ENCODE assay signal across 22 cellular contexts in the genomic region with DNA sequence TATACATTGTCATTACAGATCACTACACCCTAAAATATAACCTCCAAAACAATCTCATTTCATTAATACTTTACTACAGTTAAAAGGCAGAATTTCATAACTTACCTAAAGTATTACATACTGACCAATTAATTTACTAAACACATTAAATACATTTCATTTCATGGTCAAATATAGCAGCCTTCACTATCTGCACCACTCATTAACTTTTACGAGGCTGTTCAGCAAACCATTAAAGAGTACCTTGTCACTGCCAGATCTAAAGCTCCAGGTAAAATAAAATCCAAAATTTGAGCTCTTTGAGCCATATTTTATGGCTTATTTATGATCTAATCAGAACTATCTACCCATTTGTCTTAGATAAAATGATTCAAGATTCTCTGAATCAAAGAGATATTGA.
"Had no signal": no experiment of that assay in that cellular context is flagged by ENCODE, and none has a peak within 500 bp of the region (broad histone marks: within the 10 kb centered on the region; RNA-seq: fewer than 3 reads in every experiment).

No MANE protein-coding gene starts in this region.

- H3K36me3 ChIP-seq: ovary had no signal

- ATAC-seq: body of pancreas, foreskin keratinocyte, left lung, psoas muscle had no signal

- H3K9me3 ChIP-seq: body of pancreas, left lung, ovary, psoas muscle, right atrium auricular region, tibial nerve had no signal

- H3K4me1 ChIP-seq: body of pancreas, foreskin keratinocyte, left lung, right atrium auricular region, tibial nerve had no signal

- H3K4me1 Mint-ChIP-seq: activated naive CD4-positive, alpha-beta T cell treated with anti-CD3 and anti-CD28 coated beads, Interleukin-2, amount 10 ng/mL, durations not matched to agents 7 days and 5 days had no signal

- H3K4me3 Mint-ChIP-seq: activated naive CD4-positive, alpha-beta T cell treated with anti-CD3 and anti-CD28 coated beads, Interleukin-2, amount 10 ng/mL, durations not matched to agents 7 days and 5 days; dendritic cell treated with granulocyte-macrophage colony-stimulating factor and Interleukin-4, amounts not matched to agents 40 ng/mL and 50 ng/mL, for 4 days; natural killer cell; stimulated activated naive CD8-positive, alpha-beta T cell treated with anti-CD3 and anti-CD28 coated beads, Interleukin-15, Interleukin-2, amounts not matched to agents 100 ng/mL and 50 ng/mL, for 24 hours had no signal

- H3K4me3 ChIP-seq: body of pancreas, left lung, lung, ovary, psoas muscle, right atrium auricular region, tibial nerve had no signal

- H3K9me3 Mint-ChIP-seq: activated naive CD4-positive, alpha-beta T cell treated with anti-CD3 and anti-CD28 coated beads, Interleukin-2, amount 10 ng/mL, durations not matched to agents 7 days and 5 days; dendritic cell treated with granulocyte-macrophage colony-stimulating factor and Interleukin-4, amounts not matched to agents 40 ng/mL and 50 ng/mL, for 4 days; natural killer cell; stimulated activated naive CD8-positive, alpha-beta T cell treated with anti-CD3 and anti-CD28 coated beads, Interleukin-15, Interleukin-2, amounts not matched to agents 100 ng/mL and 50 ng/mL, for 24 hours had no signal

- H3K27ac Mint-ChIP-seq: activated naive CD4-positive, alpha-beta T cell treated with anti-CD3 and anti-CD28 coated beads, Interleukin-2, amount 10 ng/mL, durations not matched to agents 7 days and 5 days; dendritic cell treated with granulocyte-macrophage colony-stimulating factor and Interleukin-4, amounts not matched to agents 40 ng/mL and 50 ng/mL, for 4 days; stimulated activated naive CD8-positive, alpha-beta T cell treated with anti-CD3 and anti-CD28 coated beads, Interleukin-15, Interleukin-2, amounts not matched to agents 100 ng/mL and 50 ng/mL, for 24 hours had no signal

- DNase-seq: activated CD4-positive, alpha-beta T cell treated with anti-CD3 and anti-CD28 coated beads for 4 hours; activated CD4-positive, alpha-beta T cell treated with anti-CD3 and anti-CD28 coated beads, Interleukin-2, amount 50 U/mL, for 48 hours; activated CD4-positive, CD25-positive, alpha-beta regulatory T cell; activated effector memory CD4-positive, alpha-beta T cell treated with anti-CD3 and anti-CD28 coated beads, Interleukin-2, amount 50 U/mL, for 16 hours; activated naive CD4-positive, alpha-beta T cell treated with anti-CD3 and anti-CD28 coated beads, Interleukin-2, amount 10 ng/mL, durations not matched to agents 7 days and 5 days; anterior cingulate cortex; body of pancreas; effector CD4-positive, alpha-beta T cell; erythroblast; foreskin keratinocyte; kidney; left lung; natural killer cell; ovary; psoas muscle; stimulated activated CD4-positive, alpha-beta T cell treated with anti-CD3 and anti-CD28 coated beads, Interleukin-12 subunit alpha, Interleukin-12 subunit beta, amount 100 ng/mL, for 4 hours; T1000 had no signal

- H3K27ac ChIP-seq: body of pancreas, foreskin keratinocyte, left lung, ovary, psoas muscle, right atrium auricular region, tibial nerve had no signal

- H3K27me3 ChIP-seq: body of pancreas, foreskin keratinocyte, left lung, ovary, right atrium auricular region, tibial nerve had no signal

- H3K27me3 Mint-ChIP-seq: activated naive CD4-positive, alpha-beta T cell treated with anti-CD3 and anti-CD28 coated beads, Interleukin-2, amount 10 ng/mL, durations not matched to agents 7 days and 5 days; dendritic cell treated with granulocyte-macrophage colony-stimulating factor and Interleukin-4, amounts not matched to agents 40 ng/mL and 50 ng/mL, for 4 days; stimulated activated naive CD8-positive, alpha-beta T cell treated with anti-CD3 and anti-CD28 coated beads, Interleukin-15, Interleukin-2, amounts not matched to agents 100 ng/mL and 50 ng/mL, for 24 hours had no signal
